ENCODE assay signal across 8 cellular contexts in genomic region chr17:50128441-50129302, GRCh38. TPM values are rescaled to one million over a fixed set of nuclear protein-coding genes. Genes with fewer than 3 reads are reported as not detected.
DNase-seq lines count a peak whose midpoint lies in the region; ATAC-seq and TF ChIP-seq lines count a peak whose summit lies in the region.

No MANE protein-coding gene starts in this region.

- DNase-seq in HAP-1 (ENCODE audit: low spot score in 2 of 2) = peak in 1 of 2 experiments; percentile 69
- DNase-seq in activated CD8-positive, alpha-beta T cell treated with anti-CD3 and anti-CD28 coated beads for 36 hours = no peak
- DNase-seq in skeletal muscle cell (ENCODE audit: low read depth) = no peak
- no peak for DNase-seq in NCI-H510A (lab: John Stamatoyannopoulos, UW)
- DNase-seq in activated CD4-positive, CD25-positive, alpha-beta regulatory T cell treated with anti-CD3 and anti-CD28 coated beads, Interleukin-2, amount 50 U/mL, for 72 hours = no peak
- no peak for DNase-seq in Ammon's horn (ENCODE audit: low spot score)

- no peaks in the 10 kb centered on the region; the same call in none of the 2 replicates for H3K36me3 ChIP-seq in HAP-1 (replicated peaks)
- no peaks in the 10 kb centered on the region for H3K36me3 ChIP-seq in iPS-15b (ENCODE audit: control insufficient read depth, insufficient read depth, low read length)

- no peak for TF ChIP-seq CTCF in activated CD8-positive, alpha-beta T cell treated with anti-CD3 and anti-CD28 coated beads for 36 hours (IDR thresholded peaks at IDR 0.05)

- peak overlapping the region; percentile 56 for H3K9ac ChIP-seq in iPS-15b (ENCODE audit: low read depth, low read length)

- no peaks in the 10 kb centered on the region for H3K27me3 ChIP-seq in HAP-1 (ENCODE audit: low read depth)
- peaks cover 8% of the 10 kb centered on the region for H3K27me3 ChIP-seq in iPS-15b (ENCODE audit: control insufficient read depth, insufficient read depth, low read length)

- peaks cover 23% of the 10 kb centered on the region for H3K27me3 Mint-ChIP-seq in activated CD8-positive, alpha-beta T cell treated with anti-CD3 and anti-CD28 coated beads for 36 hours

- peaks cover 6% of the 10 kb centered on the region for H3K4me1 ChIP-seq in HAP-1
- H3K4me1 ChIP-seq in iPS-15b (ENCODE audit: control insufficient read depth, insufficient read depth, low read length) = peaks cover 29% of the 10 kb centered on the region

- intact Hi-C loops in activated CD8-positive, alpha-beta T cell treated with anti-CD3 and anti-CD28 coated beads for 36 hours (cut with micrococcal nuclease) = no loop called here

- CTCF ChIA-PET in activated CD8-positive, alpha-beta T cell treated with anti-CD3 and anti-CD28 coated beads for 36 hours (lab: Charles Lee) = interaction anchor here (0.6 to 4.6 kb wide), 2 partner anchors 13 kb away, joined by 3 to 24 read pairs; no protein-coding TSS in a partner anchor

- no peak for ATAC-seq in activated CD8-positive, alpha-beta T cell treated with anti-CD3 and anti-CD28 coated beads for 36 hours
- ATAC-seq in GM18861 (IDR thresholded peaks at IDR 0.05; ENCODE audit: unreplicated experiment) = no peak

- POLR2A ChIA-PET in activated CD8-positive, alpha-beta T cell treated with anti-CD3 and anti-CD28 coated beads for 36 hours (lab: Charles Lee) = interaction anchor here (0.6 kb wide), 1 partner anchor 12 kb away, joined by 3 read pairs; no protein-coding TSS in a partner anchor

- in situ Hi-C loops in HAP-1 (cut with MboI; ENCODE audit: low sequenced_read_pairs) = no loop called here

- H3K4me3 ChIP-seq in HAP-1 = peak overlapping the region; percentile 33
- peak overlapping the region; percentile 76 for H3K4me3 ChIP-seq in iPS-15b (ENCODE audit: low read depth, low read length)
- peak overlapping the region; percentile 59 for H3K4me3 ChIP-seq in skeletal muscle cell (ENCODE audit: low read depth, low read length)

- H3K9me3 Mint-ChIP-seq in activated CD8-positive, alpha-beta T cell treated with anti-CD3 and anti-CD28 coated beads for 36 hours = no peaks in the 10 kb centered on the region

- H3K27ac Mint-ChIP-seq in activated CD8-positive, alpha-beta T cell treated with anti-CD3 and anti-CD28 coated beads for 36 hours = no peak overlapping the region

- H3K9me3 ChIP-seq in HAP-1 (no peaks in the 10 kb centered on the region), iPS-15b (ENCODE audit: control insufficient read depth, insufficient read depth, low read length) (no peaks in the 10 kb centered on the region)

- H3K4me1 Mint-ChIP-seq in activated CD8-positive, alpha-beta T cell treated with anti-CD3 and anti-CD28 coated beads for 36 hours (ENCODE audit: low read depth) = peaks cover 22% of the 10 kb centered on the region

- peak overlapping the region; percentile 9 for H3K4me3 Mint-ChIP-seq in activated CD8-positive, alpha-beta T cell treated with anti-CD3 and anti-CD28 coated beads for 36 hours

- peaks cover 4% of the 10 kb centered on the region for H3K36me3 Mint-ChIP-seq in activated CD8-positive, alpha-beta T cell treated with anti-CD3 and anti-CD28 coated beads for 36 hours (ENCODE audit: low read depth)

RNA-seq across cellular contexts. Expression of gene SAMD14, which starts 1.3 kb away (rescaled TPM):
- total RNA-seq in activated CD8-positive, alpha-beta T cell treated with anti-CD3 and anti-CD28 coated beads for 36 hours = 1 to 10 TPM in 1 of 2 experiments, under 1 TPM in 1; 0.47 to 1.3 TPM

RNA-seq across cellular contexts. Expression of gene PPP1R9B, which starts 21.8 kb away (rescaled TPM):
- total RNA-seq in activated CD8-positive, alpha-beta T cell treated with anti-CD3 and anti-CD28 coated beads for 36 hours = 10 to 100 TPM; 52.4 to 56.4 TPM

RNA-seq across cellular contexts. Expression of gene PDK2, which starts 33.5 kb away (rescaled TPM):
- total RNA-seq in activated CD8-positive, alpha-beta T cell treated with anti-CD3 and anti-CD28 coated beads for 36 hours = 1 to 10 TPM; 6.0 to 7.7 TPM

RNA-seq across cellular contexts. Expression of gene SGCA, which starts 37.1 kb away (rescaled TPM):
- under 1 TPM in 1 of 2 experiments, not detected in 1; 0.34 TPM for total RNA-seq in activated CD8-positive, alpha-beta T cell treated with anti-CD3 and anti-CD28 coated beads for 36 hours
